8 cellular contexts compared by ENCODE assay signal in genomic region chr22:22996511-22997261, GRCh38.
"Had no signal": no experiment of that assay in that cellular context is flagged by ENCODE, and none has a peak within 500 bp of the region (broad histone marks: within the 10 kb centered on the region; RNA-seq: fewer than 3 reads in every experiment).

No MANE protein-coding gene starts in this region.

- H3K4me3 ChIP-seq: GM12878 had no signal

- FAIRE-seq: G401.6, GM12878, GM12891, GM12892, GM18507, GM19239 had no signal

- ATAC-seq: GM12878 had no signal

- DNase-seq: GDM1, GF-D8 had no signal
